ENCODE assay signal across 13 cellular contexts in genomic region chr4:8940792-8941491, GRCh38.
DNase-seq lines count a peak whose midpoint lies in the region; ATAC-seq, FAIRE-seq and TF ChIP-seq lines count a peak whose summit lies in the region.
"Had no signal": no experiment of that assay in that cellular context is flagged by ENCODE, and none has a peak within 500 bp of the region (broad histone marks: within the 10 kb centered on the region; RNA-seq: fewer than 3 reads in every experiment).

No MANE protein-coding gene starts in this region.

- H3K36me3 ChIP-seq in Caco-2 (ENCODE audit: control insufficient read depth, insufficient read depth, low read length) (no peaks in the 10 kb centered on the region), GM23338 (ENCODE audit: insufficient read depth) (no peaks in the 10 kb centered on the region), SK-N-SH (replicated peaks in 1 of 2; ENCODE audit: control insufficient read depth in 1 of 2, insufficient read depth in 2 of 2, low read length in 1 of 2) (no peaks in the 10 kb centered on the region)
- H3K36me3 ChIP-seq: thoracic aorta had no signal

- no peaks in the 10 kb centered on the region for H3K27me3 ChIP-seq in Caco-2 (replicated peaks; ENCODE audit: control insufficient read depth, insufficient read depth, low read length)
- no peaks in the 10 kb centered on the region for H3K27me3 ChIP-seq in GM23338 (ENCODE audit: insufficient read depth)
- no peaks in the 10 kb centered on the region; the same call in 1 of the 2 replicates for H3K27me3 ChIP-seq in SK-N-SH (ENCODE audit: insufficient read depth)
- H3K27me3 ChIP-seq: foreskin keratinocyte had no signal

- H3K9me2 ChIP-seq in GM23338 (ENCODE audit: insufficient read depth) (no peaks in the 10 kb centered on the region), SK-N-SH (no peaks in the 10 kb centered on the region)

- H3K27ac ChIP-seq in GM23338 (ENCODE audit: low read depth) = no peak overlapping the region
- H3K27ac ChIP-seq in SK-N-SH (ENCODE audit: low read depth in 2 of 2, low read length in 1 of 2) = no peak overlapping the region
- H3K27ac ChIP-seq: foreskin keratinocyte, parathyroid adenoma, thoracic aorta had no signal

- intact Hi-C loops in Caco-2 (cut with micrococcal nuclease; ENCODE audit: unreplicated experiment) = no loop called here

- no peaks in the 10 kb centered on the region for H3K9me3 Mint-ChIP-seq in Caco-2 (ENCODE audit: unreplicated experiment)
- H3K9me3 Mint-ChIP-seq in GM23338 = no peaks in the 10 kb centered on the region; the same call in 2 of the 3 replicates
- H3K9me3 Mint-ChIP-seq in activated naive CD8-positive, alpha-beta T cell treated with anti-CD3 and anti-CD28 coated beads for 36 hours = no peaks in the 10 kb centered on the region

- no peak overlapping the region for H3K9ac ChIP-seq in SK-N-SH
- H3K9ac ChIP-seq: parathyroid adenoma had no signal

- CTCF ChIA-PET in Caco-2 (lab: Charles Lee) (interaction anchor here (0.6 to 0.7 kb wide), 4 partner anchors 34 to 116 kb away, joined by 3 to 9 read pairs (median 4); no protein-coding TSS in a partner anchor), SK-N-SH (lab: Yijun Ruan, JAX) (interaction anchor here (0.7 to 2.7 kb wide), 4 partner anchors 13 to 60 kb away, joined by 3 to 13 read pairs (median 4); no protein-coding TSS in a partner anchor)

- H3K79me2 ChIP-seq in GM23338 (replicated peaks; ENCODE audit: insufficient read depth) (no peaks in the 10 kb centered on the region), SK-N-SH (ENCODE audit: insufficient read depth) (no peaks in the 10 kb centered on the region)
- H3K79me2 ChIP-seq: parathyroid adenoma had no signal

- ATAC-seq in GM23338 (peak; percentile 76), left lobe of liver (peak; percentile 74), GM18907 (IDR thresholded peaks at IDR 0.05; ENCODE audit: unreplicated experiment) (no peak)
- ATAC-seq: foreskin keratinocyte had no signal

- no peak; the same call in 1 of the 2 replicates for TF ChIP-seq RAD21 in SK-N-SH (IDR thresholded peaks at IDR 0.05; ENCODE audit: low read length)

- FAIRE-seq in GM12892 (lab: Jason Lieb, UNC) = no peak
- FAIRE-seq: colon had no signal

- H3K4me1 Mint-ChIP-seq in Caco-2 (ENCODE audit: low read depth, unreplicated experiment) = no peaks in the 10 kb centered on the region
- peaks cover 9% of the 10 kb centered on the region for H3K4me1 Mint-ChIP-seq in GM23338
- no peaks in the 10 kb centered on the region for H3K4me1 Mint-ChIP-seq in activated naive CD8-positive, alpha-beta T cell treated with anti-CD3 and anti-CD28 coated beads for 36 hours

- WGBS in SK-N-SH (ENCODE audit: low lambda C conversion rate) = 32% methylated on average over 19 of the region's 21 CpGs

- H4K20me1 ChIP-seq in GM23338 (replicated peaks; ENCODE audit: insufficient read depth) (no peaks in the 10 kb centered on the region), SK-N-SH (ENCODE audit: insufficient read depth) (no peaks in the 10 kb centered on the region)

- H3K4me3 ChIP-seq in Caco-2 (ENCODE audit: low read depth, low read length) = no peak overlapping the region
- H3K4me3 ChIP-seq in GM23338 = no peak overlapping the region
- no peak overlapping the region; a peak in 1 of 4 replicates for H3K4me3 ChIP-seq in SK-N-SH (ENCODE audit: low read depth in 2 of 2, low read length in 1 of 2)
- H3K4me3 ChIP-seq: thoracic aorta had no signal

- DNase-seq in Caco-2 (peak in 1 of 2 experiments; percentile 59), GM23338 (ENCODE audit: low spot score) (peak; percentile 73), SK-N-SH (no peak), left lobe of liver (ENCODE audit: low spot score) (no peak), retina (no peak), GM12892 (ENCODE audit: insufficient read length) (no peak)
- no peak for DNase-seq in activated naive CD8-positive, alpha-beta T cell treated with anti-CD3 and anti-CD28 coated beads for 36 hours
- DNase-seq: foreskin keratinocyte, NCI-H1048 had no signal

- H3K27ac Mint-ChIP-seq in Caco-2 (ENCODE audit: unreplicated experiment) (no peak overlapping the region), GM23338 (no peak overlapping the region)
- no peak overlapping the region for H3K27ac Mint-ChIP-seq in activated naive CD8-positive, alpha-beta T cell treated with anti-CD3 and anti-CD28 coated beads for 36 hours

- BruUV-seq in Caco-2 (replicated peaks; lab: Mats Ljungman, UMichigan) = no TSS peak

- TF ChIP-seq CTCF in Caco-2 (IDR thresholded peaks at IDR 0.05; ENCODE audit: insufficient read depth in 1 of 2, low read depth in 1 of 2, low read length in 1 of 2, severe bottlenecking in 1 of 2, unreplicated experiment in 1 of 2) (peak; percentile 42 to 50), GM23338 (conservative IDR thresholded peaks at IDR 0.05; ENCODE audit: low read depth in 2 of 2) (peak; percentile 83 to 86), SK-N-SH (IDR thresholded peaks at IDR 0.05) (peak; percentile 46)

- no peak for TF ChIP-seq EP300 in SK-N-SH (IDR thresholded peaks at IDR 0.05; ENCODE audit: borderline replicate concordance in 1 of 2, low read depth in 1 of 2, low read length in 1 of 2)

- no peak overlapping the region for H2AFZ ChIP-seq in GM23338
- H2AFZ ChIP-seq in SK-N-SH (ENCODE audit: low read depth) = no peak overlapping the region
- H2AFZ ChIP-seq: parathyroid adenoma had no signal

- H3K9me3 ChIP-seq in Caco-2 = peaks cover 3% of the 10 kb centered on the region; the same call in 1 of the 2 replicates
- no peaks in the 10 kb centered on the region for H3K9me3 ChIP-seq in SK-N-SH
- H3K9me3 ChIP-seq: thoracic aorta had no signal

- no peak for TF ChIP-seq POLR2A in GM12892 (IDR thresholded peaks at IDR 0.05; ENCODE audit: low read depth, low read length)

- H3K4me3 Mint-ChIP-seq in Caco-2 (ENCODE audit: unreplicated experiment) (no peak overlapping the region), GM23338 (no peak overlapping the region)
- H3K4me3 Mint-ChIP-seq in activated naive CD8-positive, alpha-beta T cell treated with anti-CD3 and anti-CD28 coated beads for 36 hours = no peak overlapping the region

- H3K4me1 ChIP-seq in Caco-2 = no peaks in the 10 kb centered on the region
- peaks cover 7% of the 10 kb centered on the region; the same call in 1 of the 2 replicates for H3K4me1 ChIP-seq in GM23338 (ENCODE audit: insufficient read depth)
- H3K4me1 ChIP-seq in SK-N-SH (ENCODE audit: control insufficient read depth in 1 of 2, insufficient read depth in 2 of 2, low read depth in 1 of 2, low read length in 1 of 2) = no peaks in the 10 kb centered on the region
- H3K4me1 ChIP-seq: foreskin keratinocyte, parathyroid adenoma had no signal

- H3K27me3 Mint-ChIP-seq in Caco-2 (ENCODE audit: insufficient read depth, unreplicated experiment) = peaks cover 3% of the 10 kb centered on the region
- peaks cover 7% of the 10 kb centered on the region for H3K27me3 Mint-ChIP-seq in GM23338 (ENCODE audit: insufficient read depth, low read depth, poor library complexity)
- H3K27me3 Mint-ChIP-seq in activated naive CD8-positive, alpha-beta T cell treated with anti-CD3 and anti-CD28 coated beads for 36 hours = peaks cover 9% of the 10 kb centered on the region

- H3K36me3 Mint-ChIP-seq in Caco-2 (ENCODE audit: insufficient read depth, unreplicated experiment) (no peaks in the 10 kb centered on the region), GM23338 (ENCODE audit: low read depth) (no peaks in the 10 kb centered on the region)
- no peaks in the 10 kb centered on the region for H3K36me3 Mint-ChIP-seq in activated naive CD8-positive, alpha-beta T cell treated with anti-CD3 and anti-CD28 coated beads for 36 hours

- H3F3A ChIP-seq in GM23338 (replicated peaks; ENCODE audit: low read depth) (no peaks in the 10 kb centered on the region), SK-N-SH (replicated peaks; ENCODE audit: insufficient read depth) (no peaks in the 10 kb centered on the region)

- H3K4me2 ChIP-seq in GM23338 (no peak overlapping the region), SK-N-SH (no peak overlapping the region)

- POLR2A ChIA-PET in Caco-2 (lab: Charles Lee) = no interaction called here
- POLR2A ChIA-PET in SK-N-SH (lab: Yijun Ruan, JAX) = no interaction called here

TF ChIP-seq in GM23338, 12 proteins besides CTCF, POLR2A, EP300 and RAD21 (continues in another document):
- TF ChIP-seq STAT1 (IDR thresholded peaks at IDR 0.05; ENCODE audit: unreplicated experiment) (no peak), ZNF114 (CRISPR knock-in tag; IDR thresholded peaks at IDR 0.05) (no peak), POLR2AphosphoS5 (IDR thresholded peaks at IDR 0.05; ENCODE audit: low read depth) (no peak), ZNF331 (CRISPR knock-in tag; IDR thresholded peaks at IDR 0.05; ENCODE audit: low read depth) (no peak), EZH2 (IDR thresholded peaks at IDR 0.05; ENCODE audit: low read depth, unreplicated experiment) (no peak)
- TF ChIP-seq, protein P1, sequence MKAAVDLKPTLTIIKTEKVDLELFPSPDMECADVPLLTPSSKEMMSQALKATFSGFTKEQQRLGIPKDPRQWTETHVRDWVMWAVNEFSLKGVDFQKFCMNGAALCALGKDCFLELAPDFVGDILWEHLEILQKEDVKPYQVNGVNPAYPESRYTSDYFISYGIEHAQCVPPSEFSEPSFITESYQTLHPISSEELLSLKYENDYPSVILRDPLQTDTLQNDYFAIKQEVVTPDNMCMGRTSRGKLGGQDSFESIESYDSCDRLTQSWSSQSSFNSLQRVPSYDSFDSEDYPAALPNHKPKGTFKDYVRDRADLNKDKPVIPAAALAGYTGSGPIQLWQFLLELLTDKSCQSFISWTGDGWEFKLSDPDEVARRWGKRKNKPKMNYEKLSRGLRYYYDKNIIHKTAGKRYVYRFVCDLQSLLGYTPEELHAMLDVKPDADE (IDR thresholded peaks at IDR 0.05) = no peak

TF ChIP-seq in SK-N-SH, 30 proteins besides CTCF, POLR2A, EP300 and RAD21:
- TF ChIP-seq IRF3 (IDR thresholded peaks at IDR 0.05; ENCODE audit: low read depth, low read length) (no peak), POLR2AphosphoS5 (IDR thresholded peaks at IDR 0.05; ENCODE audit: low read depth, low read length) (no peak), MEF2A (IDR thresholded peaks at IDR 0.05; ENCODE audit: borderline replicate concordance, low read depth) (no peak), TCF12 (IDR thresholded peaks at IDR 0.05) (no peak), GATA2 (CRISPR knock-in tag; IDR thresholded peaks at IDR 0.05) (no peak)
